ENCODE assay signal across 8 cellular contexts in genomic region chr2:11744631-11745394, GRCh38. TPM values are rescaled to one million over a fixed set of nuclear protein-coding genes. Genes with fewer than 3 reads are reported as not detected.
DNase-seq lines count a peak whose midpoint lies in the region; ATAC-seq and TF ChIP-seq lines count a peak whose summit lies in the region.

No MANE protein-coding gene starts in this region.

- peak overlapping the region; percentile 84 for H2BK5ac ChIP-seq in IMR-90 (ENCODE audit: low read depth, low read length, poor library complexity, severe bottlenecking)

- H3K9me3 Mint-ChIP-seq in natural killer cell treated with Interleukin-12 subunit alpha and Interleukin-12 subunit beta and Interleukin-15 and Interleukin-18, amount 100 ng/mL, for 72 hours: no peaks in the 10 kb centered on the region

- H3K4me2 ChIP-seq in IMR-90 (ENCODE audit: low read depth, low read length): peak overlapping the region; percentile 79

- no peak overlapping the region for H3K4me3 ChIP-seq in IMR-90 (ENCODE audit: insufficient read depth, low read depth, low read length)

- peaks cover 4% of the 10 kb centered on the region; the same call in 1 of the 2 replicates for H4K20me1 ChIP-seq in IMR-90 (ENCODE audit: insufficient read depth, low read length)

- H3K36me3 ChIP-seq in IMR-90 (ENCODE audit: control insufficient read depth, insufficient read depth, low read length): no peaks in the 10 kb centered on the region

- no peak for TF ChIP-seq POLR2A in IMR-90 (IDR thresholded peaks at IDR 0.05; ENCODE audit: low read depth, low read length)

- peak overlapping the region; percentile 62; the same call in 1 of the 2 replicates for H3K56ac ChIP-seq in IMR-90 (ENCODE audit: extremely low read depth, insufficient read depth, low read length)

- H3K14ac ChIP-seq in IMR-90 (replicated peaks; ENCODE audit: low read depth, low read length): peak overlapping the region; percentile 51; the same call in 1 of the 2 replicates

- CTCF ChIA-PET in IMR-90 (lab: Yijun Ruan, JAX): interaction anchor here (0.6 to 1.9 kb wide), 8 partner anchors 14 to 82 kb away, joined by 3 to 7 read pairs (median 4); no protein-coding TSS in a partner anchor

- H2AFZ ChIP-seq in IMR-90 (replicated peaks; ENCODE audit: low read length, poor library complexity): peak overlapping the region; percentile 91

- TF ChIP-seq CTCF in IMR-90 (conservative IDR thresholded peaks at IDR 0.05; ENCODE audit: low read depth, low read length): peak; percentile 41

- no peaks in the 10 kb centered on the region for H3K36me3 Mint-ChIP-seq in natural killer cell treated with Interleukin-12 subunit alpha and Interleukin-12 subunit beta and Interleukin-15 and Interleukin-18, amount 100 ng/mL, for 72 hours

- peaks cover 10% of the 10 kb centered on the region; the same call in 1 of the 2 replicates for H3K9me1 ChIP-seq in IMR-90 (ENCODE audit: insufficient read depth, low read length)

- peaks cover 13% of the 10 kb centered on the region for H3K4me1 ChIP-seq in IMR-90 (ENCODE audit: control insufficient read depth, insufficient read depth, low read length)

- DNase-seq in DMS 273 (lab: John Stamatoyannopoulos, UW; ENCODE audit: unreplicated experiment) (peak; percentile 72), IMR-90 (peak; percentile 59), epithelial cell of prostate (ENCODE audit: low read depth, low spot score) (no peak), AG08395 (ENCODE audit: low spot score) (no peak)
- DNase-seq in natural killer cell treated with Interleukin-12 subunit alpha and Interleukin-12 subunit beta and Interleukin-15 and Interleukin-18, amount 100 ng/mL, for 72 hours (ENCODE audit: low spot score): no peak

- peaks cover 11 to 33% of the 10 kb centered on the region in 2 experiments for H3K79me1 ChIP-seq in IMR-90 (ENCODE audit: low read depth in 1 of 2, low read length in 2 of 2)

- intact Hi-C loops in IMR-90 (cut with micrococcal nuclease): loop anchor here (2.0 to 5.0 kb wide), 2 partner anchors 56 to 823 kb away; no protein-coding TSS in a partner anchor

- H4K8ac ChIP-seq in IMR-90 (ENCODE audit: low read depth in 2 of 2, low read length in 2 of 2): peak overlapping the region; percentile 19 to 93; a peak in 3 of 4 replicates

- 81% methylated on average over 10 of the region's 14 CpGs; no CpG with 5 or more reads in 1 of the 2 experiments for WGBS in IMR-90 (ENCODE audit: extremely low coverage in 2 of 2, insufficient read length in 1 of 2), 2 experiments

- peak overlapping the region; percentile 27; the same call in 1 of the 2 replicates for H2AK5ac ChIP-seq in IMR-90 (ENCODE audit: low read depth, low read length)

- no peaks in the 10 kb centered on the region for H3K27me3 ChIP-seq in IMR-90 (ENCODE audit: control insufficient read depth, insufficient read depth, low read length)

- peak overlapping the region; percentile 81 for H3K4me3 Mint-ChIP-seq in natural killer cell treated with Interleukin-12 subunit alpha and Interleukin-12 subunit beta and Interleukin-15 and Interleukin-18, amount 100 ng/mL, for 72 hours

- peak overlapping the region; percentile 57; the same call in 1 of the 2 replicates for H3K18ac ChIP-seq in IMR-90 (ENCODE audit: low read depth, low read length)

- in situ Hi-C loops in IMR-90 (cut with MboI; ENCODE audit: low sequenced_read_pairs): loop anchor here (5.0 kb wide), 1 partner anchor 48 kb away; no protein-coding TSS in a partner anchor

- H3K27ac ChIP-seq in IMR-90 (ENCODE audit: insufficient read depth, low read length) (peak overlapping the region; percentile 88; the same call in 1 of the 2 replicates), epithelial cell of prostate (peak overlapping the region; percentile 63)

- dilution Hi-C loops in IMR-90 (cut with HindIII; ENCODE audit: low sequenced_read_pairs, unreplicated experiment): no loop called here

- H3K9me3 ChIP-seq in IMR-90 (ENCODE audit: control insufficient read depth, insufficient read depth, low read length): no peaks in the 10 kb centered on the region

- TF ChIP-seq RAD21 in IMR-90 (IDR thresholded peaks at IDR 0.05; ENCODE audit: low read length): no peak

- H2AK9ac ChIP-seq in IMR-90 (replicated peaks; ENCODE audit: low read depth, low read length, poor library complexity): peak overlapping the region; percentile 83

- H4K91ac ChIP-seq in IMR-90 (ENCODE audit: insufficient read depth, low read depth, low read length): peak overlapping the region; percentile 68

- peak overlapping the region; percentile 90 for H2BK120ac ChIP-seq in IMR-90 (ENCODE audit: low read depth, low read length)

- H3K4me1 Mint-ChIP-seq in natural killer cell treated with Interleukin-12 subunit alpha and Interleukin-12 subunit beta and Interleukin-15 and Interleukin-18, amount 100 ng/mL, for 72 hours (ENCODE audit: low read depth in 2 of 2): peaks cover 57 to 59% of the 10 kb centered on the region in 2 donors

- peak overlapping the region; percentile 77 for H3K4ac ChIP-seq in IMR-90 (ENCODE audit: low read depth, low read length)

- no TSS peak for BruUV-seq in IMR-90 (replicated peaks; lab: Mats Ljungman, UMichigan)

- H3K9ac ChIP-seq in IMR-90 (ENCODE audit: low read depth, low read length): peak overlapping the region; percentile 72

- peak; percentile 9 for ATAC-seq in IMR-90 (ENCODE audit: low read depth)
- peak; percentile 33 for ATAC-seq in SK-N-SH treated with all-trans-retinoic acid at 6 μM for 48 hours
- no peak for ATAC-seq in natural killer cell treated with Interleukin-12 subunit alpha and Interleukin-12 subunit beta and Interleukin-15 and Interleukin-18, amount 100 ng/mL, for 72 hours
- no peak for ATAC-seq in GM21360 (IDR thresholded peaks at IDR 0.05; ENCODE audit: unreplicated experiment)
- no peak for ATAC-seq in GM21528 (IDR thresholded peaks at IDR 0.05; ENCODE audit: low FRiP score, unreplicated experiment)

- H3K23ac ChIP-seq in IMR-90 (ENCODE audit: low read depth, low read length): peak overlapping the region; percentile 52

- no peaks in the 10 kb centered on the region for H3K27me3 Mint-ChIP-seq in natural killer cell treated with Interleukin-12 subunit alpha and Interleukin-12 subunit beta and Interleukin-15 and Interleukin-18, amount 100 ng/mL, for 72 hours

- POLR2A ChIA-PET in IMR-90 (lab: Charles Lee; ENCODE audit: unreplicated experiment): no interaction called here

- peak overlapping the region; percentile 69 for H2BK20ac ChIP-seq in IMR-90 (ENCODE audit: low read depth, low read length)

- peak overlapping the region; percentile 80 to 93 for H3K27ac Mint-ChIP-seq in natural killer cell treated with Interleukin-12 subunit alpha and Interleukin-12 subunit beta and Interleukin-15 and Interleukin-18, amount 100 ng/mL, for 72 hours

- peak overlapping the region; percentile 41; the same call in 1 of the 3 replicates for H2BK15ac ChIP-seq in IMR-90 (ENCODE audit: low read depth, low read length)

- peak overlapping the region; percentile 68; the same call in 1 of the 2 replicates for H4K5ac ChIP-seq in IMR-90 (ENCODE audit: low read depth, low read length)

TF ChIP-seq in IMR-90, 13 proteins besides CTCF, POLR2A, EP300 and RAD21:
- no peak for TF ChIP-seq BHLHE40 (IDR thresholded peaks at IDR 0.05; ENCODE audit: low read depth, low read length)
- TF ChIP-seq MAFK (IDR thresholded peaks at IDR 0.05; ENCODE audit: low read depth, low read length): peak; percentile 81
- no peak for TF ChIP-seq MAZ (IDR thresholded peaks at IDR 0.05; ENCODE audit: borderline replicate concordance, low read depth, low read length)
- peak; percentile 14; the same call in 1 of the 2 replicates for TF ChIP-seq SMC3 (IDR thresholded peaks at IDR 0.05; ENCODE audit: low read depth, low read length)
- no peak for TF ChIP-seq CEBPB (IDR thresholded peaks at IDR 0.05; ENCODE audit: low read depth, low read length)

TF ChIP-seq in SK-N-SH treated with all-trans-retinoic acid at 6 μM for 48 hours, 23 proteins besides CTCF, POLR2A, EP300 and RAD21 (continues in another document):
- TF ChIP-seq POU6F1 (CRISPR knock-in tag; IDR thresholded peaks at IDR 0.05; ENCODE audit: borderline replicate concordance, low read depth): no peak
- no peak for TF ChIP-seq CSDC2 (CRISPR knock-in tag; IDR thresholded peaks at IDR 0.05)
- TF ChIP-seq ARNTL (CRISPR knock-in tag; IDR thresholded peaks at IDR 0.05; ENCODE audit: borderline replicate concordance, low read depth): no peak
- no peak for TF ChIP-seq RARB (CRISPR knock-in tag; IDR thresholded peaks at IDR 0.05)
- no peak for TF ChIP-seq ESRRG (CRISPR knock-in tag; IDR thresholded peaks at IDR 0.05)
- no peak for TF ChIP-seq ZNF8 (CRISPR knock-in tag; IDR thresholded peaks at IDR 0.05)
- no peak for TF ChIP-seq TOX (CRISPR knock-in tag; IDR thresholded peaks at IDR 0.05; ENCODE audit: borderline replicate concordance)
- no peak for TF ChIP-seq TCF4 (CRISPR knock-in tag; IDR thresholded peaks at IDR 0.05; ENCODE audit: borderline replicate concordance)

RNA-seq across cellular contexts. Expression of gene LPIN1, which starts 1.6 kb away (rescaled TPM):
- total RNA-seq in IMR-90 (2012; rRNA removed): 21.3 and 21.7 TPM in 2 replicates
- 24.4 and 25.1 TPM in 2 replicates for polyA plus RNA-seq in IMR-90 (2012; rRNA removed)
- polyA plus RNA-seq in IMR-90 (2012; cell fraction: cytosol; rRNA removed): 10.6 and 12.6 TPM in 2 replicates
- polyA plus RNA-seq in IMR-90 (2012; cell fraction: nucleus; rRNA removed; ENCODE audit: low replicate concordance): 32.0 and 74.8 TPM in 2 replicates
- 100 to 1,000 TPM in 1 of 2 donors, 10 to 100 TPM in 1; 63.0 to 112 TPM for total RNA-seq in natural killer cell treated with Interleukin-12 subunit alpha and Interleukin-12 subunit beta and Interleukin-15 and Interleukin-18, amount 100 ng/mL, for 72 hours

Comparison
In these comparisons a context has a peak if more than half of its experiments do, and no peak if none do; other contexts are left out.
1. DNase-seq: peak in DMS 273 (single experiment) and IMR-90 (single experiment); none in epithelial cell of prostate (single experiment), natural killer cell treated with Interleukin-12 subunit alpha and Interleukin-12 subunit beta and Interleukin-15 and Interleukin-18, amount 100 ng/mL, for 72 hours (single experiment) and AG08395 (single experiment).
2. ATAC-seq: peak in IMR-90 (single experiment) and SK-N-SH treated with all-trans-retinoic acid at 6 μM for 48 hours (single experiment); none in natural killer cell treated with Interleukin-12 subunit alpha and Interleukin-12 subunit beta and Interleukin-15 and Interleukin-18, amount 100 ng/mL, for 72 hours (0 of 2), GM21360 (single experiment) and GM21528 (single experiment).